ENCODE assay signal across 19 cellular contexts in genomic region chr2:48269126-48269822, GRCh38.
"Had no signal": no experiment of that assay in that cellular context is flagged by ENCODE, and none has a peak within 500 bp of the region (broad histone marks: within the 10 kb centered on the region; RNA-seq: fewer than 3 reads in every experiment).

No MANE protein-coding gene starts in this region.

- FAIRE-seq: colon had no signal

- H3K9me3 ChIP-seq: esophagus squamous epithelium, gastroesophageal sphincter, left lung, testis, tibial nerve, upper lobe of right lung, vagina had no signal

- H3K4me1 ChIP-seq: esophagus squamous epithelium, gastroesophageal sphincter, testis, tibial nerve, upper lobe of right lung, vagina had no signal

- H3K4me3 Mint-ChIP-seq: naive thymus-derived CD4-positive, alpha-beta T cell; nephron progenitor cell; stimulated activated naive B cell treated with anti-CD40 and anti-IgM and Interleukin-4, amounts not matched to agents 10 μg/mL and 1 μg/mL and 100 μg/mL, for 72 hours; stimulated activated naive CD8-positive, alpha-beta T cell treated with anti-CD3 and anti-CD28 coated beads, Interleukin-15, amount 100 ng/mL, for 72 hours had no signal

- H3K27me3 ChIP-seq: esophagus squamous epithelium, gastroesophageal sphincter, left lung, testis, tibial nerve, upper lobe of right lung, vagina had no signal

- H3K27ac Mint-ChIP-seq: naive thymus-derived CD4-positive, alpha-beta T cell; nephron progenitor cell; stimulated activated naive B cell treated with anti-CD40 and anti-IgM and Interleukin-4, amounts not matched to agents 10 μg/mL and 1 μg/mL and 100 μg/mL, for 72 hours had no signal

- H3K27ac ChIP-seq: esophagus squamous epithelium, gastroesophageal sphincter, left lung, testis, tibial nerve, upper lobe of right lung, vagina had no signal

- H3K36me3 ChIP-seq: esophagus squamous epithelium, gastroesophageal sphincter, left lung, tibial nerve, upper lobe of right lung, vagina had no signal

- H3K4me3 ChIP-seq: esophagus squamous epithelium, gastroesophageal sphincter, left lung, lung, testis, tibial nerve, upper lobe of right lung, vagina had no signal

- H3K9me3 Mint-ChIP-seq: nephron progenitor cell had no signal

- H3K4me1 Mint-ChIP-seq: nephron progenitor cell had no signal

- ATAC-seq: gastroesophageal sphincter; left lung; naive thymus-derived CD4-positive, alpha-beta T cell; right cardiac atrium; stimulated activated naive B cell treated with anti-CD40 and anti-IgM and Interleukin-4, amounts not matched to agents 10 μg/mL and 1 μg/mL and 100 μg/mL, for 72 hours; stimulated activated naive CD8-positive, alpha-beta T cell treated with anti-CD3 and anti-CD28 coated beads, Interleukin-15, amount 100 ng/mL, for 72 hours; upper lobe of right lung had no signal

- H3K36me3 Mint-ChIP-seq: stimulated activated naive B cell treated with anti-CD40 and anti-IgM and Interleukin-4, amounts not matched to agents 10 μg/mL and 1 μg/mL and 100 μg/mL, for 72 hours had no signal

- H3K27me3 Mint-ChIP-seq: stimulated activated naive CD8-positive, alpha-beta T cell treated with anti-CD3 and anti-CD28 coated beads, Interleukin-15, amount 100 ng/mL, for 72 hours had no signal

- DNase-seq: cerebellar nuclear complex; dermis blood vessel endothelial cell; esophagus squamous epithelium; foreskin fibroblast; left lung; mesenchymal stem cell; naive thymus-derived CD4-positive, alpha-beta T cell; nephron progenitor cell; right cardiac atrium; stimulated activated CD4-positive, alpha-beta T cell treated with anti-CD3 and anti-CD28 coated beads, Interleukin-4, amount 100 ng/mL, for 24 hours; stimulated activated naive B cell treated with anti-CD40 and anti-IgM and Interleukin-4, amounts not matched to agents 10 μg/mL and 1 μg/mL and 100 μg/mL, for 72 hours; stimulated activated naive CD8-positive, alpha-beta T cell treated with anti-CD3 and anti-CD28 coated beads, Interleukin-15, amount 100 ng/mL, for 72 hours; testis; upper lobe of right lung had no signal
